ENCODE assay signal across 8 cellular contexts in the genomic region with DNA sequence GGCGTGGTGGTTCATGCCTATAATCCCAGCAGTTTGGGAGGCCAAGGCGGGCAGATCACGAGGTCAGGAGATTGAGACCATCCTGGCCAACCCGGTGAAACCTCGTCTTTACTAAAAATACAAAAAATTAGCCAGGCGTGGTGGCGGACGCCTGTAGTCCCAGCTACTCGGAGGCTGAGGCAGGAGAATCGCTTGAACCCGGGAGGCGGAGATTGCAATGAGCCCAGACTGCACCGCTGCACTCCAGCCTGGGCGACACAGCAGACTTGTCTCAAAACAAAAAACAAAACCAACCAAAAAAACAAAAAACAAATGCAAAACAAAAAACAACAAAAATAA. TPM values are rescaled to one million over a fixed set of nuclear protein-coding genes. Genes with fewer than 3 reads are reported as not detected.
A peak's percentile ranks its signal among the peaks of the same experiment; 100 is the strongest.
DNase-seq lines count a peak whose midpoint lies in the region; ATAC-seq and TF ChIP-seq lines count a peak whose summit lies in the region.
"Not testable (repeated sequence)": the region's sequence is repeated elsewhere in the genome, so short reads cannot be mapped to it uniquely, and the experiment has no call there.

No MANE protein-coding gene starts in this region.

- peaks cover 25% of the 10 kb centered on the region for H3K36me3 Mint-ChIP-seq in activated CD4-positive, alpha-beta memory T cell treated with anti-CD3 and anti-CD28 coated beads, Interleukin-2, amount 10 ng/mL, durations not matched to agents 7 days and 5 days (ENCODE audit: low read depth)

- H3K4me2 ChIP-seq in DOHH2 (ENCODE audit: low read length) = peak overlapping the region; percentile 85
- H3K4me2 ChIP-seq in trophoblast cell (ENCODE audit: low read length) = peak overlapping the region; percentile 78

- not testable (repeated sequence) for H3K79me1 ChIP-seq in trophoblast cell (ENCODE audit: low read length)

- not testable (repeated sequence) for ATAC-seq in lower lobe of right lung

- not testable (repeated sequence) for TF ChIP-seq POLR2A in breast epithelium (IDR thresholded peaks at IDR 0.05); tibial nerve (IDR thresholded peaks at IDR 0.05)

- not testable (repeated sequence) for H3K9me2 ChIP-seq in DOHH2 (replicated peaks; ENCODE audit: control insufficient read depth, low read length)

- H3K14ac ChIP-seq in trophoblast cell (ENCODE audit: low read length) = not testable (repeated sequence)

- not testable (repeated sequence) for H3K23ac ChIP-seq in trophoblast cell (ENCODE audit: low read length)

- H3K4me1 ChIP-seq in DOHH2 (ENCODE audit: control insufficient read depth, low read length) (peaks cover 28% of the 10 kb centered on the region), breast epithelium (peaks cover 0 to 20% of the 10 kb centered on the region in 2 donors), lower lobe of right lung (peaks cover 45% of the 10 kb centered on the region), tibial nerve (peaks cover 0 to 47% (median 33%) of the 10 kb centered on the region in 4 donors)
- not testable (repeated sequence) for H3K4me1 ChIP-seq in trophoblast cell (ENCODE audit: control insufficient read depth in 1 of 2, insufficient read depth in 2 of 2, low read length in 2 of 2)

- peak overlapping the region; percentile 45 for H2AFZ ChIP-seq in trophoblast cell (ENCODE audit: insufficient read depth, low read length, poor library complexity)

- intact Hi-C loops in breast epithelium (cut with DNase I; ENCODE audit: low total_unique reads); lower lobe of right lung (cut with DNase I): not testable (repeated sequence)

- not testable (repeated sequence) for H4K20me1 ChIP-seq in DOHH2 (ENCODE audit: control insufficient read depth, insufficient read depth, low read depth, low read length)

- H2BK120ac ChIP-seq in trophoblast cell (ENCODE audit: insufficient read depth, low read length, poor library complexity) = not testable (repeated sequence)

- not testable (repeated sequence) for H3K27me3 ChIP-seq in DOHH2 (ENCODE audit: control insufficient read depth, low read length); breast epithelium; lower lobe of right lung (ENCODE audit: low read depth); trophoblast cell (ENCODE audit: insufficient read depth, low read length); tibial nerve

- TF ChIP-seq CTCF in DOHH2 (IDR thresholded peaks at IDR 0.05; ENCODE audit: low read depth, low read length, poor library complexity, severe bottlenecking); breast epithelium (IDR thresholded peaks at IDR 0.05); fibroblast of the aortic adventitia (IDR thresholded peaks at IDR 0.05; ENCODE audit: insufficient read depth, low read length); lower lobe of right lung (IDR thresholded peaks at IDR 0.05); tibial nerve (IDR thresholded peaks at IDR 0.05): not testable (repeated sequence)

- not testable (repeated sequence) for H3K9ac ChIP-seq in trophoblast cell (ENCODE audit: low read length)

- H4K91ac ChIP-seq in trophoblast cell (ENCODE audit: low read depth, low read length) = peak overlapping the region; percentile 53

- CTCF ChIA-PET in activated CD4-positive, alpha-beta memory T cell treated with anti-CD3 and anti-CD28 coated beads, Interleukin-2, amount 10 ng/mL, durations not matched to agents 7 days and 5 days (lab: Charles Lee) = interaction anchor here (0.6 to 3.3 kb wide), 4 partner anchors 19 to 205 kb away, joined by 3 to 29 read pairs (median 4); partner anchors contain the start of gene MCMBP

- H3K27ac ChIP-seq in DOHH2 (ENCODE audit: low read depth, low read length) (peak overlapping the region; percentile 32; the same call in 1 of the 2 replicates), breast epithelium (peak overlapping the region; percentile 95), lower lobe of right lung (peak overlapping the region; percentile 87), tibial nerve (peak overlapping the region; percentile 71 to 95 (median 85))
- not testable (repeated sequence) for H3K27ac ChIP-seq in trophoblast cell (ENCODE audit: low read depth, low read length)

- peak overlapping the region; percentile 69 for H4K12ac ChIP-seq in trophoblast cell (ENCODE audit: low read depth, low read length)

- H2BK5ac ChIP-seq in trophoblast cell (ENCODE audit: low read depth, low read length, poor library complexity) = not testable (repeated sequence)

- not testable (repeated sequence) for TF ChIP-seq EP300 in tibial nerve (IDR thresholded peaks at IDR 0.05)

- H3K4me1 Mint-ChIP-seq in activated CD4-positive, alpha-beta memory T cell treated with anti-CD3 and anti-CD28 coated beads, Interleukin-2, amount 10 ng/mL, durations not matched to agents 7 days and 5 days = peaks cover 40% of the 10 kb centered on the region

- H3K4me3 Mint-ChIP-seq in activated CD4-positive, alpha-beta memory T cell treated with anti-CD3 and anti-CD28 coated beads, Interleukin-2, amount 10 ng/mL, durations not matched to agents 7 days and 5 days = peak overlapping the region; percentile 99

- not testable (repeated sequence) for H2BK12ac ChIP-seq in trophoblast cell (ENCODE audit: low read length)

- not testable (repeated sequence) for H3K9me3 Mint-ChIP-seq in activated CD4-positive, alpha-beta memory T cell treated with anti-CD3 and anti-CD28 coated beads, Interleukin-2, amount 10 ng/mL, durations not matched to agents 7 days and 5 days

- not testable (repeated sequence) for H3K27me3 Mint-ChIP-seq in activated CD4-positive, alpha-beta memory T cell treated with anti-CD3 and anti-CD28 coated beads, Interleukin-2, amount 10 ng/mL, durations not matched to agents 7 days and 5 days

- peak overlapping the region; percentile 97 for H3K4me3 ChIP-seq in DOHH2 (ENCODE audit: low read length)
- H3K4me3 ChIP-seq in breast epithelium = peak overlapping the region; percentile 79 to 94 (median 91)
- H3K4me3 ChIP-seq in fibroblast of the aortic adventitia (ENCODE audit: low read depth, low read length) = peak overlapping the region; percentile 95
- peak overlapping the region; percentile 86 for H3K4me3 ChIP-seq in lower lobe of right lung
- not testable (repeated sequence) for H3K4me3 ChIP-seq in trophoblast cell (ENCODE audit: low read depth, low read length)
- peak overlapping the region; percentile 69 to 91 (median 84) for H3K4me3 ChIP-seq in tibial nerve

- no CpG with 5 or more reads among the region's 14 CpGs for WGBS in trophoblast cell (ENCODE audit: extremely low coverage, insufficient coverage, insufficient read length)
- WGBS in tibial nerve, 2 donors = 54 to 56% methylated on average over 14 of the region's 14 CpGs

- H3K27ac Mint-ChIP-seq in activated CD4-positive, alpha-beta memory T cell treated with anti-CD3 and anti-CD28 coated beads, Interleukin-2, amount 10 ng/mL, durations not matched to agents 7 days and 5 days = not testable (repeated sequence)

- H3K9me3 ChIP-seq in DOHH2 (ENCODE audit: control insufficient read depth, insufficient read depth, low read length); breast epithelium; lower lobe of right lung; trophoblast cell (ENCODE audit: insufficient read depth, low read depth, low read length); tibial nerve: not testable (repeated sequence)

- peaks cover 54% of the 10 kb centered on the region for H3K79me2 ChIP-seq in DOHH2 (ENCODE audit: control insufficient read depth, low read length)
- not testable (repeated sequence) for H3K79me2 ChIP-seq in trophoblast cell (ENCODE audit: control insufficient read depth, insufficient read depth, low read length, poor library complexity)

- DNase-seq in NCI-H510A treated with DMSO at 0.1 percent for 48 hours (lab: John Stamatoyannopoulos, UW) = peak; percentile 36
- not testable (repeated sequence) for DNase-seq in activated CD4-positive, alpha-beta memory T cell treated with anti-CD3 and anti-CD28 coated beads, Interleukin-2, amount 10 ng/mL, durations not matched to agents 7 days and 5 days; breast epithelium (ENCODE audit: low spot score in 2 of 2); fibroblast of the aortic adventitia (ENCODE audit: low read depth); lower lobe of right lung; trophoblast cell; tibial nerve (ENCODE audit: low spot score in 2 of 2)

- peaks cover 23% of the 10 kb centered on the region for H3K36me3 ChIP-seq in DOHH2 (ENCODE audit: control insufficient read depth, low read length)
- not testable (repeated sequence) for H3K36me3 ChIP-seq in breast epithelium; lower lobe of right lung; trophoblast cell (ENCODE audit: control insufficient read depth in 1 of 2, insufficient read depth in 2 of 2, low read length in 2 of 2); tibial nerve

- POLR2A ChIA-PET in activated CD4-positive, alpha-beta memory T cell treated with anti-CD3 and anti-CD28 coated beads, Interleukin-2, amount 10 ng/mL, durations not matched to agents 7 days and 5 days (lab: Charles Lee) = interaction anchor here (0.5 to 6.2 kb wide), 6 partner anchors 18 to 228 kb away, joined by 3 to 94 read pairs (median 4); partner anchors contain the start of gene MCMBP

- not testable (repeated sequence) for H2AK5ac ChIP-seq in trophoblast cell (ENCODE audit: low read length)

- H3K18ac ChIP-seq in trophoblast cell (ENCODE audit: low read length) = not testable (repeated sequence)

- H3K4ac ChIP-seq in trophoblast cell (ENCODE audit: low read depth, low read length) = not testable (repeated sequence)

- peak overlapping the region; percentile 76 for H4K8ac ChIP-seq in trophoblast cell (ENCODE audit: low read depth, low read length)

- not testable (repeated sequence) for H3F3A ChIP-seq in DOHH2 (ENCODE audit: control insufficient read depth, insufficient read depth)

RNA-seq across cellular contexts. Expression of gene SEC23IP, which starts 0.7 kb away (rescaled TPM):
- 10 to 100 TPM; 58.3 to 69.3 TPM for total RNA-seq in activated CD4-positive, alpha-beta memory T cell treated with anti-CD3 and anti-CD28 coated beads, Interleukin-2, amount 10 ng/mL, durations not matched to agents 7 days and 5 days
- 10 to 100 TPM; 19.9 to 35.0 (median 25.9) TPM for total RNA-seq in breast epithelium
- 51.2 and 119 TPM in 2 replicates for total RNA-seq in fibroblast of the aortic adventitia (ENCODE audit: low replicate concordance)
- total RNA-seq in lower lobe of right lung = 58.8 TPM
- polyA plus RNA-seq in trophoblast cell (2013) = 46.1 and 50.7 TPM in 2 replicates
- total RNA-seq in tibial nerve = 10 to 100 TPM; 10.3 to 37.5 (median 18.8) TPM

RNA-seq across cellular contexts. Expression of gene MCMBP, which starts 19.2 kb away (rescaled TPM):
- total RNA-seq in activated CD4-positive, alpha-beta memory T cell treated with anti-CD3 and anti-CD28 coated beads, Interleukin-2, amount 10 ng/mL, durations not matched to agents 7 days and 5 days = 10 to 100 TPM; 86.2 to 87.6 TPM
- total RNA-seq in breast epithelium (10 to 100 TPM; 49.9 to 56.4 (median 52.2) TPM), fibroblast of the aortic adventitia (ENCODE audit: low replicate concordance) (31.4 and 74.3 TPM in 2 replicates), lower lobe of right lung (52.1 TPM), tibial nerve (10 to 100 TPM; 45.7 to 72.3 (median 59.2) TPM)
- polyA plus RNA-seq in trophoblast cell (2013) = 39.8 and 40.3 TPM in 2 replicates
